ENCODE assay signal across 8 cellular contexts in the genomic region with DNA sequence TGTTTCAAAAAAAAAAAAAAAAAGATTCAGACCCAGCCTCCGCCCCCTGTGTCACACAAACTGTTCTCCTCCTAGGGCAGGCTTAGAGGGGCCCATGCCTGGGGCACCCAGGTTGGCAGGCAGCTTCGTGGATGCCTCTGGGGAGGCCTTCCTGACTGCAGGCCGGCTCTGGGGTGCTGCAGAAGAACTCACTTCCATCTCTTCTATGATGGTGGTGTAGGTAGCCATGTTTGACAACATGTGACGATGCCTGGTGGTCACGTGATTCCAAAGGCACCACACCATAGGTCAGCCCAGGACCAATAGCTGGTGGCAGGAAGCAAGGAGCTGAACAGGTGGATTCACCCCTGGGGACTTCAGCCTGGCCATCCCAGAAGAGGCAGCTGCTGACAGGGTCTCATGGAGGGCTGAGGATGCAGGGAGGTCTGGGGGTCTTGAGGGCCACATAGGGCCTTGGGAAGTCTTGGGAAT. TPM values are rescaled to one million over a fixed set of nuclear protein-coding genes. Genes with fewer than 3 reads are reported as not detected.
DNase-seq lines count a peak whose midpoint lies in the region; ATAC-seq lines count a peak whose summit lies in the region.

No MANE protein-coding gene starts in this region.

- peaks cover 5% of the 10 kb centered on the region for H3K4me1 Mint-ChIP-seq in T-helper 17 cell

- no peak overlapping the region for H3K4me3 Mint-ChIP-seq in T-helper 17 cell

- H3K27ac Mint-ChIP-seq in T-helper 17 cell: no peak overlapping the region

- H3K4me3 ChIP-seq in H7 (ENCODE audit: insufficient read depth, low read depth, low read length): no peak overlapping the region
- peak overlapping the region; percentile 24; the same call in 1 of the 2 replicates for H3K4me3 ChIP-seq in SJCRH30

- H3K36me3 Mint-ChIP-seq in T-helper 17 cell (ENCODE audit: low read depth): no peaks in the 10 kb centered on the region

- no peaks in the 10 kb centered on the region for H3K36me3 ChIP-seq in H7 (replicated peaks; ENCODE audit: control insufficient read depth, insufficient read depth, low read length)
- no peaks in the 10 kb centered on the region for H3K36me3 ChIP-seq in SJCRH30

- no peak overlapping the region for H3K27ac ChIP-seq in SJCRH30

- DNase-seq in EL (peak; percentile 40), H7 (peak; percentile 88), SJCRH30 (peak; percentile 80 to 89), iPS-NIHi11 (ENCODE audit: low spot score) (peak; percentile 86), NCI-H1092 treated with DMSO at 0.1 percent for 48 hours (lab: John Stamatoyannopoulos, UW) (no peak), T-helper 17 cell (no peak)

- 0 out of 2 replicates have a peak, but pooled peaks cover 5% of the 10 kb centered on the region for H3K9me3 ChIP-seq in SJCRH30 (replicated peaks)
- H3K9me3 ChIP-seq in T-helper 17 cell (ENCODE audit: control insufficient read depth, low read length, poor library complexity, severe bottlenecking): no peaks in the 10 kb centered on the region

- peaks cover 17% of the 10 kb centered on the region; the same call in 1 of the 2 replicates for H3K4me1 ChIP-seq in SJCRH30

- no peaks in the 10 kb centered on the region for H3K27me3 Mint-ChIP-seq in T-helper 17 cell

- H3K27me3 ChIP-seq in H7 (ENCODE audit: control insufficient read depth, insufficient read depth, low read length) (no peaks in the 10 kb centered on the region), SJCRH30 (no peaks in the 10 kb centered on the region; the same call in 1 of the 2 replicates)

- no peak for ATAC-seq in T-helper 17 cell
- ATAC-seq in GM21786 (IDR thresholded peaks at IDR 0.05; ENCODE audit: unreplicated experiment): no peak
- ATAC-seq in GM18861 (IDR thresholded peaks at IDR 0.05; ENCODE audit: unreplicated experiment): no peak

RNA-seq across cellular contexts. Expression of gene CELSR1, which starts 24.1 kb away (rescaled TPM):
- total RNA-seq in H7 (2014; rRNA removed; shearing (Covaris generic)): 5.3 and 7.8 TPM in 2 replicates
- not detected in 2 replicates for total RNA-seq in SJCRH30 (2014; rRNA removed; shearing (Covaris generic))
- 1 to 10 TPM; 3.0 to 6.0 TPM for total RNA-seq in T-helper 17 cell

RNA-seq across cellular contexts. Expression of gene GRAMD4, which starts 58.7 kb away (rescaled TPM):
- 17.1 and 18.9 TPM in 2 replicates for total RNA-seq in H7 (2014; rRNA removed; shearing (Covaris generic))
- 8.6 and 8.8 TPM in 2 replicates for total RNA-seq in SJCRH30 (2014; rRNA removed; shearing (Covaris generic))
- 10 to 100 TPM; 14.2 to 14.5 TPM for total RNA-seq in T-helper 17 cell

Comparison
In these comparisons a context has a peak if more than half of its experiments do, and no peak if none do; other contexts are left out.
1. DNase-seq: peak in EL (single experiment), H7 (single experiment), SJCRH30 (2 of 2) and iPS-NIHi11 (single experiment); none in NCI-H1092 treated with DMSO at 0.1 percent for 48 hours (single experiment) and T-helper 17 cell (0 of 3).